Comparison of ENCODE assay signal across 25 cellular contexts in genomic region chr15:95448531-95449210, GRCh38.
DNase-seq lines count a peak whose midpoint lies in the region; ATAC-seq, FAIRE-seq and TF ChIP-seq lines count a peak whose summit lies in the region.
"Had no signal": no experiment of that assay in that cellular context is flagged by ENCODE, and none has a peak within 500 bp of the region (broad histone marks: within the 10 kb centered on the region; RNA-seq: fewer than 3 reads in every experiment).

No MANE protein-coding gene starts in this region.

- H3K4me3 ChIP-seq in ACC112 (ENCODE audit: low read depth, low read length): no peak overlapping the region
- H3K4me3 ChIP-seq in astrocyte (ENCODE audit: insufficient read depth, low read depth, low read length): no peak overlapping the region
- no peak overlapping the region for H3K4me3 ChIP-seq in fibroblast of the aortic adventitia (ENCODE audit: low read depth, low read length)
- H3K4me3 ChIP-seq: psoas muscle had no signal

- H3K36me3 ChIP-seq in ACC112 (ENCODE audit: insufficient read depth, low read length) (no peaks in the 10 kb centered on the region), astrocyte (ENCODE audit: insufficient read depth, low read length) (no peaks in the 10 kb centered on the region)
- H3K36me3 ChIP-seq: BE2C had no signal

- ATAC-seq in WTC11: no peak
- ATAC-seq in GM18858 (IDR thresholded peaks at IDR 0.05; ENCODE audit: unreplicated experiment): no peak
- ATAC-seq: activated T-cell treated with anti-CD3 and anti-CD28 coated beads, Interleukin-2, amount 50 U/mL, for 72 hours; psoas muscle had no signal

- H3K4me3 Mint-ChIP-seq in HFFc6: no peak overlapping the region
- no peak overlapping the region for H3K4me3 Mint-ChIP-seq in astrocyte (ENCODE audit: unreplicated experiment)
- H3K4me3 Mint-ChIP-seq in WTC11: no peak overlapping the region
- no peak overlapping the region for H3K4me3 Mint-ChIP-seq in activated naive CD4-positive, alpha-beta T cell treated with anti-CD3 and anti-CD28 coated beads, Interleukin-2, amount 10 ng/mL, durations not matched to agents 7 days and 5 days
- H3K4me3 Mint-ChIP-seq: activated naive CD4-positive, alpha-beta T cell treated with anti-CD3 and anti-CD28 coated beads, Interleukin-2, amount 50 U/mL, for 24 hours; activated T-cell treated with anti-CD3 and anti-CD28 coated beads, Interleukin-2, amount 50 U/mL, for 72 hours; central memory CD8-positive, alpha-beta T cell; T-helper 2 cell treated with Interferon-gamma antibody and Interleukin-4, amounts not matched to agents 5 μg/mL and 100 μg/mL, for 36 hours had no signal

- H3K27me3 Mint-ChIP-seq in HFFc6 (ENCODE audit: insufficient read depth): no peaks in the 10 kb centered on the region
- H3K27me3 Mint-ChIP-seq in astrocyte (ENCODE audit: low read depth, unreplicated experiment): no peaks in the 10 kb centered on the region
- no peaks in the 10 kb centered on the region for H3K27me3 Mint-ChIP-seq in WTC11 (ENCODE audit: low read depth)
- H3K27me3 Mint-ChIP-seq in activated naive CD4-positive, alpha-beta T cell treated with anti-CD3 and anti-CD28 coated beads, Interleukin-2, amount 10 ng/mL, durations not matched to agents 7 days and 5 days: peaks cover 18% of the 10 kb centered on the region
- H3K27me3 Mint-ChIP-seq: central memory CD8-positive, alpha-beta T cell had no signal

- H3K4me1 ChIP-seq in ACC112 (ENCODE audit: control insufficient read depth, insufficient read depth, low read length, unreplicated experiment): peaks cover 9% of the 10 kb centered on the region
- H3K4me1 ChIP-seq in astrocyte (ENCODE audit: insufficient read depth, low read length): no peaks in the 10 kb centered on the region
- H3K4me1 ChIP-seq: BE2C, psoas muscle had no signal

- H3K9me3 Mint-ChIP-seq in HFFc6 (no peaks in the 10 kb centered on the region), astrocyte (ENCODE audit: unreplicated experiment) (no peaks in the 10 kb centered on the region), WTC11 (peaks cover 6% of the 10 kb centered on the region; the same call in 1 of the 2 replicates)
- peaks cover 19% of the 10 kb centered on the region for H3K9me3 Mint-ChIP-seq in activated naive CD4-positive, alpha-beta T cell treated with anti-CD3 and anti-CD28 coated beads, Interleukin-2, amount 10 ng/mL, durations not matched to agents 7 days and 5 days
- H3K9me3 Mint-ChIP-seq: activated naive CD4-positive, alpha-beta T cell treated with anti-CD3 and anti-CD28 coated beads, Interleukin-2, amount 50 U/mL, for 24 hours; activated T-cell treated with anti-CD3 and anti-CD28 coated beads, Interleukin-2, amount 50 U/mL, for 72 hours; central memory CD8-positive, alpha-beta T cell had no signal

- H3K27ac ChIP-seq in ACC112 (ENCODE audit: low read depth, low read length) (0 out of 2 replicates have a peak overlapping the region, but pooled peaks have one; percentile 13), astrocyte (ENCODE audit: low read depth, low read length) (no peak overlapping the region)
- H3K27ac ChIP-seq: epithelial cell of prostate, psoas muscle had no signal

- peaks cover 27% of the 10 kb centered on the region for H3K4me1 Mint-ChIP-seq in HFFc6 (ENCODE audit: low read depth)
- H3K4me1 Mint-ChIP-seq in astrocyte (ENCODE audit: low read depth, unreplicated experiment): peaks cover 5% of the 10 kb centered on the region
- peaks cover 3% of the 10 kb centered on the region for H3K4me1 Mint-ChIP-seq in WTC11
- peaks cover 41% of the 10 kb centered on the region for H3K4me1 Mint-ChIP-seq in activated naive CD4-positive, alpha-beta T cell treated with anti-CD3 and anti-CD28 coated beads, Interleukin-2, amount 10 ng/mL, durations not matched to agents 7 days and 5 days

- no peak overlapping the region for H3K4me2 ChIP-seq in astrocyte (ENCODE audit: low read length)

- H3K79me2 ChIP-seq in ACC112 (ENCODE audit: control insufficient read depth, insufficient read depth, low read length, unreplicated experiment) (no peaks in the 10 kb centered on the region), astrocyte (ENCODE audit: insufficient read depth, low read length) (no peaks in the 10 kb centered on the region)

- no peak overlapping the region for H2AFZ ChIP-seq in ACC112 (ENCODE audit: low read length, unreplicated experiment)
- H2AFZ ChIP-seq in astrocyte (ENCODE audit: low read depth, low read length): no peak overlapping the region

- H3K27me3 ChIP-seq in ACC112 (ENCODE audit: insufficient read depth, low read length): no peaks in the 10 kb centered on the region
- no peaks in the 10 kb centered on the region for H3K27me3 ChIP-seq in astrocyte (ENCODE audit: insufficient read depth, low read length)
- H3K27me3 ChIP-seq: BE2C had no signal

- POLR2A ChIA-PET in WTC11 (lab: Charles Lee): no interaction called here

- no peak overlapping the region for H3K9ac ChIP-seq in astrocyte (ENCODE audit: low read length)

- FAIRE-seq in astrocyte (lab: Jason Lieb, UNC) (no peak), frontal cortex (lab: Jason Lieb, UNC) (no peak)
- FAIRE-seq: GM12892 had no signal

- H3K27ac Mint-ChIP-seq in HFFc6 (no peak overlapping the region), astrocyte (ENCODE audit: unreplicated experiment) (no peak overlapping the region), WTC11 (no peak overlapping the region)
- H3K27ac Mint-ChIP-seq in activated naive CD4-positive, alpha-beta T cell treated with anti-CD3 and anti-CD28 coated beads, Interleukin-2, amount 10 ng/mL, durations not matched to agents 7 days and 5 days: no peak overlapping the region
- H3K27ac Mint-ChIP-seq: activated naive CD4-positive, alpha-beta T cell treated with anti-CD3 and anti-CD28 coated beads, Interleukin-2, amount 50 U/mL, for 24 hours; activated T-cell treated with anti-CD3 and anti-CD28 coated beads, Interleukin-2, amount 50 U/mL, for 72 hours; T-helper 2 cell treated with Interferon-gamma antibody and Interleukin-4, amounts not matched to agents 5 μg/mL and 100 μg/mL, for 36 hours had no signal

- no peaks in the 10 kb centered on the region for H4K20me1 ChIP-seq in astrocyte (ENCODE audit: insufficient read depth, low read length)

- DNase-seq in HFFc6 (peak; percentile 48), astrocyte (ENCODE audit: low read depth) (peak; percentile 34), fibroblast of the aortic adventitia (ENCODE audit: low read depth) (peak; percentile 44), WTC11 (ENCODE audit: low spot score) (no peak), frontal cortex (ENCODE audit: low spot score in 2 of 2) (no peak)
- DNase-seq in activated naive CD4-positive, alpha-beta T cell treated with anti-CD3 and anti-CD28 coated beads, Interleukin-2, amount 10 ng/mL, durations not matched to agents 7 days and 5 days: no peak
- DNase-seq: activated CD4-positive, alpha-beta T cell treated with anti-CD3 and anti-CD28 coated beads for 48 hours; activated T-cell treated with anti-CD3 and anti-CD28 coated beads, Interleukin-2, amount 50 U/mL, for 72 hours; aorta; BE2C; DND-41; glutamatergic neuron; H7; kidney; NCI-H1417 treated with DMSO at 0.1 percent for 48 hours; NCI-H446; psoas muscle; substantia nigra had no signal

- H3K9me3 ChIP-seq in astrocyte (ENCODE audit: insufficient read depth, low read depth, low read length): no peaks in the 10 kb centered on the region
- H3K9me3 ChIP-seq: BE2C, psoas muscle had no signal

- no peak for TF ChIP-seq CTCF in HFFc6 (IDR thresholded peaks at IDR 0.05)
- TF ChIP-seq CTCF in astrocyte (IDR thresholded peaks at IDR 0.05; ENCODE audit: insufficient read depth, low read depth, low read length): no peak
- TF ChIP-seq CTCF in fibroblast of the aortic adventitia (IDR thresholded peaks at IDR 0.05; ENCODE audit: insufficient read depth, low read length): no peak
- no peak for TF ChIP-seq CTCF in WTC11 (IDR thresholded peaks at IDR 0.05)

- H3K36me3 Mint-ChIP-seq in HFFc6 (ENCODE audit: low read depth) (no peaks in the 10 kb centered on the region), astrocyte (ENCODE audit: low read depth, unreplicated experiment) (no peaks in the 10 kb centered on the region), WTC11 (no peaks in the 10 kb centered on the region)
- peaks cover 10% of the 10 kb centered on the region for H3K36me3 Mint-ChIP-seq in activated naive CD4-positive, alpha-beta T cell treated with anti-CD3 and anti-CD28 coated beads, Interleukin-2, amount 10 ng/mL, durations not matched to agents 7 days and 5 days

- CTCF ChIA-PET in WTC11 (lab: Charles Lee): interaction anchor here (0.7 to 1.1 kb wide), 2 partner anchors 10 to 892 kb away, joined by 3 to 6 read pairs; no protein-coding TSS in a partner anchor
- CTCF ChIA-PET in activated naive CD4-positive, alpha-beta T cell treated with anti-CD3 and anti-CD28 coated beads, Interleukin-2, amount 10 ng/mL, durations not matched to agents 7 days and 5 days (lab: Charles Lee): no interaction called here

TF ChIP-seq in WTC11, 78 proteins besides CTCF, POLR2A, EP300 and RAD21 (continues in another document):
- no peak for TF ChIP-seq TP53 (CRISPR knock-in tag; IDR thresholded peaks at IDR 0.05)
- no peak for TF ChIP-seq SOX15 (CRISPR knock-in tag; IDR thresholded peaks at IDR 0.05)
- TF ChIP-seq FOXJ3 (CRISPR knock-in tag; IDR thresholded peaks at IDR 0.05; ENCODE audit: borderline replicate concordance): no peak
- no peak for TF ChIP-seq TEAD1 (CRISPR knock-in tag; IDR thresholded peaks at IDR 0.05)
- TF ChIP-seq CREB1 (CRISPR knock-in tag; IDR thresholded peaks at IDR 0.05): no peak
- TF ChIP-seq ZNF317 (CRISPR knock-in tag; IDR thresholded peaks at IDR 0.05; ENCODE audit: borderline replicate concordance, low read depth): no peak
- no peak for TF ChIP-seq ZNF423 (CRISPR knock-in tag; IDR thresholded peaks at IDR 0.05)
- no peak for TF ChIP-seq ESRRA (CRISPR knock-in tag; IDR thresholded peaks at IDR 0.05; ENCODE audit: borderline replicate concordance)
- TF ChIP-seq, protein P1, sequence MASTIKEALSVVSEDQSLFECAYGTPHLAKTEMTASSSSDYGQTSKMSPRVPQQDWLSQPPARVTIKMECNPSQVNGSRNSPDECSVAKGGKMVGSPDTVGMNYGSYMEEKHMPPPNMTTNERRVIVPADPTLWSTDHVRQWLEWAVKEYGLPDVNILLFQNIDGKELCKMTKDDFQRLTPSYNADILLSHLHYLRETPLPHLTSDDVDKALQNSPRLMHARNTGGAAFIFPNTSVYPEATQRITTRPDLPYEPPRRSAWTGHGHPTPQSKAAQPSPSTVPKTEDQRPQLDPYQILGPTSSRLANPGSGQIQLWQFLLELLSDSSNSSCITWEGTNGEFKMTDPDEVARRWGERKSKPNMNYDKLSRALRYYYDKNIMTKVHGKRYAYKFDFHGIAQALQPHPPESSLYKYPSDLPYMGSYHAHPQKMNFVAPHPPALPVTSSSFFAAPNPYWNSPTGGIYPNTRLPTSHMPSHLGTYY (CRISPR knock-in tag; IDR thresholded peaks at IDR 0.05): no peak

Comparison
In these comparisons a context has a peak if more than half of its experiments do, and no peak if none do; other contexts are left out.
1. DNase-seq: peak in HFFc6 (single experiment), astrocyte (single experiment) and fibroblast of the aortic adventitia (single experiment); none in WTC11 (single experiment), activated naive CD4-positive, alpha-beta T cell treated with anti-CD3 and anti-CD28 coated beads, Interleukin-2, amount 10 ng/mL, durations not matched to agents 7 days and 5 days (single experiment) and frontal cortex (0 of 2).